In the genomic region with DNA sequence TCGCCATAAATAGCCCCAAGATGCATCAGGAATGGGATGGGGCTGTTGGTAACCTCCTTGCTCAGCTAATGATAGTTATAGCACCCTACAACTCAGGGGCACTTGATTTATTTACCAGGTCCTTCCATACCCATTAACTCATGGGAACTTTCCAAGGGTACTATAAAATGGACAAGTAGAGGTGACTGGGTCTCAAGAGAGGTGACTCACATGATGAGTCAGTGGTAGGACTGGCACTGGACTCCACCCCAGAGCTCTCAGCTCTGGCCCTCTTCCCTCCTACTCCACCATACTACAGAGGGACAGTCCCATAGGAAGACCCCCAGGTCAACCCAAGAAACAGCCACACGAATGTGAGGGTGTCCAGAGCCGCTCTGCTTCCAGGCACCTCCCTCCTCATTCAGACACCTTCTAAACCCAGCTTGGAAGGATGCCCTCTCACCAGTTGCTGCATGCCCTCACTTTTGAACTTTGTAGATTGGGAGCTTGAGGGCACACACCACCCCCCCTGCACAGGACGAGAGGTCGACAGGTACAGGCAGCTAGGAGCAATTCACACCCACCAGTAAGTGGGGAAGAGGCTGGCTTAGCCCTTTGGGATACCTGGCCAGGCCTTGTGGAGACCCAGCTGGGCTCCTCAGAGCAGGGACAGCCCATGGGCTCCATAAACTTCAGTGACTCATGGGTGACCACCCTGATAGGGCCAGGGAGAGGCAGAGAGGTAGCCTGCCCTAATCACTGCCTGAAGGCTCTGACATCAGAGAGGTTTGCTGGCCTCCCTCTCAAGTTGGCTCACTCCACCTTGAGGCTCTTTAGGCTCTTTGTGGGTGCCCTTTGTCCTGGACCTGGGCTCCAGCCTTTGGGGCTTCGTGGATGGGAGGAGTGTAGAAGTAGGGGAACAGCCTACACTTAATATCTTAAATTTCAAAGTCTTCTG, we compare ENCODE assay signal across 14 cellular contexts.
DNase-seq lines count a peak whose midpoint lies in the region; ATAC-seq, FAIRE-seq and TF ChIP-seq lines count a peak whose summit lies in the region.
"Had no signal": no experiment of that assay in that cellular context is flagged by ENCODE, and none has a peak within 500 bp of the region (broad histone marks: within the 10 kb centered on the region; RNA-seq: fewer than 3 reads in every experiment).

No MANE protein-coding gene starts in this region.

- H3K9me3 ChIP-seq in K562 (replicated peaks; ENCODE audit: control insufficient read depth, insufficient read depth, low read depth, low read length) (no peaks in the 10 kb centered on the region), lower lobe of right lung (no peaks in the 10 kb centered on the region)
- H3K9me3 ChIP-seq: BLaER1 treated with 17β-estradiol and CSF1 and Interleukin-3, amounts not matched to agents 10 nM and 100 nM; stomach had no signal

- H3K27ac ChIP-seq in K562 (ENCODE audit: extremely low read depth, low read depth, low read length), result no peak overlapping the region
- H3K27ac ChIP-seq in lower lobe of right lung, result no peak overlapping the region
- H3K27ac ChIP-seq: BLaER1 treated with 17β-estradiol and CSF1 and Interleukin-3, amounts not matched to agents 10 nM and 100 nM had no signal

- intact Hi-C loops in K562 (cut with micrococcal nuclease), result no loop called here
- intact Hi-C loops in lower lobe of right lung (cut with DNase I), result no loop called here

- H3K4me1 ChIP-seq in K562 (replicated peaks in 1 of 2; ENCODE audit: control insufficient read depth in 2 of 2, insufficient read depth in 2 of 2, low read length in 2 of 2) (no peaks in the 10 kb centered on the region), lower lobe of right lung (peaks cover 3% of the 10 kb centered on the region)

- no peak for ATAC-seq in K562
- peak; percentile 38 to 55 for ATAC-seq in lower lobe of right lung
- ATAC-seq in GM21717 (IDR thresholded peaks at IDR 0.05; ENCODE audit: unreplicated experiment), result no peak
- ATAC-seq: activated T-cell treated with anti-CD3 and anti-CD28 coated beads, Interleukin-2, amount 50 U/mL, for 4 hours had no signal

- in situ Hi-C loops in K562 (cut with MboI), result no loop called here

- peak; percentile 61 for DNase-seq in AG10803 (ENCODE audit: low read depth)
- DNase-seq in K562 (ENCODE audit: extremely low read depth in 1 of 4, low spot score in 3 of 4), result no peak
- DNase-seq in lower lobe of right lung, result no peak
- no peak for DNase-seq in D721Med (ENCODE audit: insufficient read length, low spot score)
- DNase-seq in NCI-H2196 (lab: John Stamatoyannopoulos, UW; ENCODE audit: unreplicated experiment), result no peak
- DNase-seq in SHP77 treated with DMSO at 0.1 percent for 48 hours (lab: John Stamatoyannopoulos, UW), result no peak
- DNase-seq: activated B cell treated with CpG ODN at 0.5 μM for 24 hours; activated T-cell treated with anti-CD3 and anti-CD28 coated beads, Interleukin-2, amount 50 U/mL, for 4 hours; immature natural killer cell; NCI-H2029 treated with DMSO at 0.1 percent for 48 hours; stomach had no signal

- no TSS peak for BruUV-seq in K562 (replicated peaks; lab: Mats Ljungman, UMichigan)

- no peak overlapping the region for H3K4me2 ChIP-seq in K562 (ENCODE audit: insufficient read depth, low read length)

- TF ChIP-seq RAD21 in Ishikawa (IDR thresholded peaks at IDR 0.05; ENCODE audit: low read depth) (no peak), K562 (CRISPR knock-in tag; conservative IDR thresholded peaks at IDR 0.05 in 1 of 2, IDR thresholded peaks at IDR 0.05 in 1 of 2) (no peak)

- WGBS in K562 (ENCODE audit: insufficient coverage, low coverage, missing lambda C conversion rate), result 2% methylated on average over 6 of the region's 6 CpGs

- TF ChIP-seq CTCF in AG10803 (conservative IDR thresholded peaks at IDR 0.05; ENCODE audit: low read length) (no peak), K562 (IDR thresholded peaks at IDR 0.05 in 2 of 3, conservative IDR thresholded peaks at IDR 0.05 in 1 of 3; ENCODE audit: insufficient read depth in 2 of 3, low read depth in 1 of 3, low read length in 3 of 3) (no peak), lower lobe of right lung (IDR thresholded peaks at IDR 0.05) (no peak), D721Med (IDR thresholded peaks at IDR 0.05; ENCODE audit: insufficient read depth, missing control alignments) (no peak)

- FAIRE-seq in K562 (lab: Jason Lieb, UNC) (no peak), D721Med (lab: Jason Lieb, UNC) (no peak)

- H3K27me3 ChIP-seq in K562 (ENCODE audit: control insufficient read depth in 2 of 2, insufficient read depth in 2 of 2, low read length in 2 of 2), result peaks cover 55 to 72% of the 10 kb centered on the region in 2 experiments; a peak in 4 of 5 replicates
- H3K27me3 ChIP-seq in lower lobe of right lung (ENCODE audit: low read depth), result no peaks in the 10 kb centered on the region
- H3K27me3 ChIP-seq: BLaER1 treated with 17β-estradiol and CSF1 and Interleukin-3, amounts not matched to agents 10 nM and 100 nM had no signal

- peaks cover 5% of the 10 kb centered on the region for H3K9me1 ChIP-seq in K562 (ENCODE audit: control insufficient read depth, insufficient read depth, low read length)

- no peak overlapping the region for H2AFZ ChIP-seq in K562 (ENCODE audit: low read depth, low read length)

- TF ChIP-seq EP300 in Ishikawa (IDR thresholded peaks at IDR 0.05; ENCODE audit: borderline replicate concordance), result no peak
- no peak for TF ChIP-seq EP300 in K562 (IDR thresholded peaks at IDR 0.05; ENCODE audit: low read length)

- no peak for TF ChIP-seq POLR2A in K562 (conservative IDR thresholded peaks at IDR 0.05)

- H3K79me2 ChIP-seq in K562 (ENCODE audit: control insufficient read depth, insufficient read depth, low read length), result no peaks in the 10 kb centered on the region

- POLR2A ChIA-PET in K562 (lab: Yijun Ruan, JAX), result interaction anchor here (1.6 kb wide), 1 partner anchor 10 kb away, joined by 4 read pairs; no protein-coding TSS in a partner anchor

- CTCF ChIA-PET in K562 (lab: Yijun Ruan, JAX; ENCODE audit: low intra/inter-chr PET ratio), result no interaction called here

- no peaks in the 10 kb centered on the region for H4K20me1 ChIP-seq in K562 (replicated peaks; ENCODE audit: control insufficient read depth, insufficient read depth, low read length)
- H4K20me1 ChIP-seq: BLaER1 treated with 17β-estradiol and CSF1 and Interleukin-3, amounts not matched to agents 10 nM and 100 nM had no signal

- H3K9ac ChIP-seq in K562 (ENCODE audit: insufficient read depth in 1 of 2, low read depth in 2 of 2, low read length in 2 of 2), result no peak overlapping the region
- H3K9ac ChIP-seq: BLaER1 treated with 17β-estradiol and CSF1 and Interleukin-3, amounts not matched to agents 10 nM and 100 nM had no signal

- H3K4me3 ChIP-seq in AG10803 (ENCODE audit: low read length) (no peak overlapping the region), K562 (no peak overlapping the region), lower lobe of right lung (no peak overlapping the region)
- H3K4me3 ChIP-seq: BLaER1 treated with 17β-estradiol and CSF1 and Interleukin-3, amounts not matched to agents 10 nM and 100 nM; stomach had no signal

- H3K36me3 ChIP-seq in K562 (ENCODE audit: control insufficient read depth, insufficient read depth, low read length) (no peaks in the 10 kb centered on the region), lower lobe of right lung (no peaks in the 10 kb centered on the region)
- H3K36me3 ChIP-seq: BLaER1 treated with 17β-estradiol and CSF1 and Interleukin-3, amounts not matched to agents 10 nM and 100 nM; stomach had no signal

TF ChIP-seq in Ishikawa, 13 proteins besides CTCF, POLR2A, EP300 and RAD21:
- TF ChIP-seq ZBTB7A (IDR thresholded peaks at IDR 0.05; ENCODE audit: low read depth), result 0 out of 2 replicates have a peak, but pooled peaks have one; percentile 23
- TF ChIP-seq CREB1 (IDR thresholded peaks at IDR 0.05; ENCODE audit: low read depth), result no peak
- TF ChIP-seq YY1 (IDR thresholded peaks at IDR 0.05; ENCODE audit: low read depth), result no peak
- TF ChIP-seq TCF12 (IDR thresholded peaks at IDR 0.05; ENCODE audit: low read depth), result no peak
- no peak for TF ChIP-seq NFIC (IDR thresholded peaks at IDR 0.05)

TF ChIP-seq in K562, 482 proteins besides CTCF, POLR2A, EP300 and RAD21:
- TF ChIP-seq CSDE1 (IDR thresholded peaks at IDR 0.05) (no peak), JUND (IDR thresholded peaks at IDR 0.05; ENCODE audit: borderline replicate concordance, low read depth, low read length) (peak; percentile 62; the same call in 1 of the 2 replicates), JUND (tag; IDR thresholded peaks at IDR 0.05; ENCODE audit: borderline replicate concordance, low read depth, low read length) (peak; percentile 30; the same call in 1 of the 3 replicates), FOSL1 (tag; conservative IDR thresholded peaks at IDR 0.05) (peak; percentile 97), ZNF766 (CRISPR knock-in tag; conservative IDR thresholded peaks at IDR 0.05) (no peak), JUN (IDR thresholded peaks at IDR 0.05; ENCODE audit: borderline replicate concordance, low read depth, low read length) (peak; percentile 69; the same call in 1 of the 2 replicates), JUN (CRISPR knock-in tag; IDR thresholded peaks at IDR 0.05; ENCODE audit: borderline replicate concordance) (no peak), ZFP30 (CRISPR knock-in tag; IDR thresholded peaks at IDR 0.05; ENCODE audit: borderline replicate concordance) (no peak)
- TF ChIP-seq, protein P1, sequence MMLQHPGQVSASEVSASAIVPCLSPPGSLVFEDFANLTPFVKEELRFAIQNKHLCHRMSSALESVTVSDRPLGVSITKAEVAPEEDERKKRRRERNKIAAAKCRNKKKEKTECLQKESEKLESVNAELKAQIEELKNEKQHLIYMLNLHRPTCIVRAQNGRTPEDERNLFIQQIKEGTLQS (IDR thresholded peaks at IDR 0.05), result peak; percentile 76
- TF ChIP-seq, protein P1 (CRISPR knock-in tag; conservative IDR thresholded peaks at IDR 0.05), result no peak

Comparison
In these comparisons a context has a peak if more than half of its experiments do, and no peak if none do; other contexts are left out.
1. ATAC-seq: peak in lower lobe of right lung (2 of 2); none in K562 (single experiment) and GM21717 (single experiment).